ENCODE assay signal across 8 cellular contexts in the genomic region with DNA sequence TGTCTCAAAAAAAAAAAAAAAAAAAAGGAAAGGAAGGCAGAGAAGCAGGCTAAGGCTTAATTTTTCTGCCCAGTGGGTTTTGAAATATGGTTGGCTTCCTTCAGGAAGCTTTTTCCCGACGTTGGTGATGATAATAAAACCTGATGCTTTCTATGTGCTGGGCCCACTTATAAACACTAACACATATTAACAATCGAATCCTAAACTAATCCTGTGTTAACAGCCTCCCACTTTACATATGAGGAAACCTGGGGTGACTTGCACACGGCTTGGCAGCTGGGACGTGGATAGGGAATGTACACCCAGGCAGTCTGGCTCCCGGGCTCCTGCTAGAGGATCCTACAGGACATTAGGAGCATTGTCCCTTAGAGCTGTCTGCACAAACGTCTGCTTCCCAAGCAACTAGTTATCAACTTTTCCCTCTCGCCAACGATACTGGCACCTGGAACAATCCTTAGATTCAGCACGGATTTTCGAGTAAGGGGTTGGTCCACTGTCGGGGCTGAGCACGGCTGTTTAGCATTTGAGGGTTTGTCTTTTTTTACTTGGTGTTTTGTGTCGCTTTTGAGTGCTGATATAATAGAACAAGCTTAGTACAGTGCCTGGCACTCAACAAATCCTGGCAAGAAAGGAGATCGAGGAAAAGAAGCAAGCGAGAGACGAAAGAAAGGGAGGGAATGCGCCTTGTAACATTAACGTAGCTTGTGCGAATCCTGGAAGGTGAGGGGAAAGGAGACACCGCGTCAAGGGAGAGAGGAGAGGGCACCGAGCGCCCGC. TPM values are rescaled to one million over a fixed set of nuclear protein-coding genes. Genes with fewer than 3 reads are reported as not detected.
DNase-seq lines count a peak whose midpoint lies in the region; ATAC-seq, FAIRE-seq and TF ChIP-seq lines count a peak whose summit lies in the region.

No MANE protein-coding gene starts in this region.

- FAIRE-seq in bronchial epithelial cell (lab: Jason Lieb, UNC), result no peak

- H3K36me3 ChIP-seq in bronchial epithelial cell (ENCODE audit: control insufficient read depth, insufficient read depth, low read length), result no peaks in the 10 kb centered on the region

- TF ChIP-seq CTCF in bronchial epithelial cell (IDR thresholded peaks at IDR 0.05; ENCODE audit: insufficient read depth, low read length, severe bottlenecking), result peak; percentile 17

- intact Hi-C loops in left colon (cut with DNase I, micrococcal nuclease), result no loop called here

- ATAC-seq in GM19397 (IDR thresholded peaks at IDR 0.05; ENCODE audit: unreplicated experiment) (peak; percentile 18), HG03439 (IDR thresholded peaks at IDR 0.05; ENCODE audit: unreplicated experiment) (peak; percentile 21), left colon (peak; percentile 72)
- ATAC-seq in stimulated activated naive CD8-positive, alpha-beta T cell treated with anti-CD3 and anti-CD28 coated beads, Interleukin-15, Interleukin-2, amounts not matched to agents 100 U/mL and 50 U/mL, for 24 hours, result peak; percentile 3
- ATAC-seq in activated CD4-positive, CD25-positive, alpha-beta regulatory T cell treated with anti-CD3 and anti-CD28 coated beads, Interleukin-2, amount 50 U/mL, for 24 hours, result no peak

- H3K4me3 ChIP-seq in bronchial epithelial cell (ENCODE audit: low read depth, low read length), result peak overlapping the region; percentile 92

- H3K27me3 ChIP-seq in bronchial epithelial cell (ENCODE audit: control insufficient read depth, insufficient read depth, low read length), result no peaks in the 10 kb centered on the region

- peak; percentile 68 for DNase-seq in COLO668 (lab: John Stamatoyannopoulos, UW; ENCODE audit: unreplicated experiment)
- DNase-seq in NCI-H748 treated with DMSO at 0.1 percent for 48 hours (lab: John Stamatoyannopoulos, UW), result peak; percentile 85
- DNase-seq in bronchial epithelial cell (ENCODE audit: low read depth), result peak; percentile 39
- DNase-seq in left colon, result peak; percentile 53 to 66
- no peak for DNase-seq in stimulated activated naive CD8-positive, alpha-beta T cell treated with anti-CD3 and anti-CD28 coated beads, Interleukin-15, Interleukin-2, amounts not matched to agents 100 U/mL and 50 U/mL, for 24 hours

RNA-seq across cellular contexts. Expression of a gene that starts 0.6 kb away (rescaled TPM):
- total RNA-seq in bronchial epithelial cell (12.9 and 37.4 TPM in 2 replicates), left colon (10 to 100 TPM; 10.0 to 23.4 TPM)

RNA-seq across cellular contexts. Expression of a gene that starts 19.1 kb away (rescaled TPM):
- total RNA-seq in bronchial epithelial cell, result not detected in 2 replicates
- total RNA-seq in left colon, result not detected

Comparison
In these comparisons a context has a peak if more than half of its experiments do, and no peak if none do; other contexts are left out.
1. ATAC-seq: peak in GM19397 (single experiment), HG03439 (single experiment), left colon (single experiment) and stimulated activated naive CD8-positive, alpha-beta T cell treated with anti-CD3 and anti-CD28 coated beads, Interleukin-15, Interleukin-2, amounts not matched to agents 100 U/mL and 50 U/mL, for 24 hours (single experiment); none in activated CD4-positive, CD25-positive, alpha-beta regulatory T cell treated with anti-CD3 and anti-CD28 coated beads, Interleukin-2, amount 50 U/mL, for 24 hours (0 of 2).